ENCODE assay signal across 7 cellular contexts in the genomic region with DNA sequence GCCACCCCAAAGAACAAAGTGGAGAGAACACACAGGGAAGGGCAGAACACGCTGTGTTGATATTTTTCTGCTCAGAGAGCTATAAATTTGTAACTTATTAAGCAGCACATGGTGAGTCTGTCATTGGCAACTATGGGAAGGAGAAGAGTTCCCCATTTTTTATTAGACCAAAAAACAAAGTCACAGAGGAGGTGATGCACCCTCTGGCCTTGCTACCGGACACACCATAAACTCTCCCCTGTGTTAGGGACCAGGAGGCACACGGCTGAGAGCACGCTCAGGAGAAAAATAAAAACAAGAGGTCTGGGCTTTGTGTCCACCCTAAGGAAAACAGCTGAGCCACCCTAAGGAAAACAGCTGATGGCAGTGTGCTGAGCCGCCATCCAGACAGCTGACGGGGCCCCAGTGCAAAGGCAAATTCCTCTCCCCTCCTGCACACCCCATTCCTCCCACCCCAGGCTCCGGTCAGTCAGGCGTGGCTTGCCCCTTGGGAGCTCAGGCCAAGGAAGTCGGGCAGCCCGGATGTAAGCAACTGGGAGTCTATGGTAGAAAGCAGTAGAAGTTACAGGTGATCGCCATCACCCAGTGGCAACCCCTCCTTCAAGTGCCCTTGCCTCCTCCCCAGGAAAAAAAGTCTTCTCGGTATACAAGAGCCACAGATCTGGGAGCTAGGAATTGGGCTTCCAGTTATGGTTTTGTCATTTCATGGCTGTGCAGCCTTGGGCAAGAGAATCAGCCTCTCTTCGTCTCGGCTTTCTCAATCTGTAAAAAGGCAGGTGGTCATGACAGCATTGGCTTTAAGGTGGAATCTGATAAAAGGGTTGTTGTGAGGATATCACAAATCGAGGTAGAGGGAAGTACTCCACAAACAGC. TPM values are rescaled to one million over a fixed set of nuclear protein-coding genes. Genes with fewer than 3 reads are reported as not detected.
DNase-seq lines count a peak whose midpoint lies in the region; ATAC-seq and TF ChIP-seq lines count a peak whose summit lies in the region.

No MANE protein-coding gene starts in this region.

- no peak overlapping the region for H3K27ac Mint-ChIP-seq in IgD-negative memory B cell

- H3K4me1 Mint-ChIP-seq in IgD-negative memory B cell: peaks cover 3 to 12% (median 7%) of the 10 kb centered on the region in 3 donors

- H3K9me3 Mint-ChIP-seq in IgD-negative memory B cell: no peaks in the 10 kb centered on the region

- intact Hi-C loops in body of pancreas (cut with DNase I): no loop called here

- peak overlapping the region in 3 of 4 donors; percentile 25 to 44 (median 30) for H3K4me3 Mint-ChIP-seq in IgD-negative memory B cell

- H3K4me3 ChIP-seq in body of pancreas (no peak overlapping the region), thymus (ENCODE audit: low read length) (no peak overlapping the region)

- H3K27me3 ChIP-seq in body of pancreas (no peaks in the 10 kb centered on the region), thymus (ENCODE audit: control insufficient read depth, insufficient read depth) (no peaks in the 10 kb centered on the region)

- TF ChIP-seq CTCF in body of pancreas (IDR thresholded peaks at IDR 0.05): no peak

- peaks cover 33% of the 10 kb centered on the region for H3K27me3 Mint-ChIP-seq in IgD-negative memory B cell

- H3K36me3 ChIP-seq in body of pancreas (replicated peaks in 1 of 2; ENCODE audit: insufficient read depth in 1 of 2, low read depth in 2 of 2) (no peaks in the 10 kb centered on the region), thymus (ENCODE audit: control insufficient read depth, insufficient read depth) (no peaks in the 10 kb centered on the region)

- ATAC-seq in body of pancreas (no peak), HG03571 (IDR thresholded peaks at IDR 0.05; ENCODE audit: unreplicated experiment) (no peak), left lobe of liver (no peak)

- H3K9me3 ChIP-seq in body of pancreas: no peaks in the 10 kb centered on the region
- no peaks in the 10 kb centered on the region for H3K9me3 ChIP-seq in thymus (ENCODE audit: control insufficient read depth)

- TF ChIP-seq POLR2A in body of pancreas (IDR thresholded peaks at IDR 0.05): no peak

- DNase-seq in body of pancreas: peak in 1 of 4 donors; percentile 16
- peak; percentile 67 for DNase-seq in kidney tubule cell (ENCODE audit: low spot score)
- DNase-seq in left lobe of liver (ENCODE audit: low spot score): no peak
- DNase-seq in DMS53 treated with DMSO at 0.1 percent for 48 hours (lab: John Stamatoyannopoulos, UW; ENCODE audit: unreplicated experiment): no peak

- H3K36me3 Mint-ChIP-seq in IgD-negative memory B cell: no peaks in the 10 kb centered on the region

- 36 to 37% methylated on average over 11 to 15 of the region's 15 CpGs for WGBS in body of pancreas, 2 donors
- WGBS in thymus: 78% methylated on average over 15 of the region's 15 CpGs

- H3K27ac ChIP-seq in body of pancreas (peak overlapping the region; percentile 59 to 88 (median 78)), thymus (ENCODE audit: low read depth) (peak overlapping the region; percentile 39)

- H3K4me1 ChIP-seq in body of pancreas: peaks cover 54% of the 10 kb centered on the region
- H3K4me1 ChIP-seq in thymus (ENCODE audit: control insufficient read depth, insufficient read depth, low read length): no peaks in the 10 kb centered on the region

RNA-seq across cellular contexts. Expression of gene PXN, which starts 2.4 kb away (rescaled TPM):
- 6.3 TPM for polyA plus RNA-seq in IgD-negative memory B cell
- 10 to 100 TPM; 29.3 to 35.9 TPM for total RNA-seq in body of pancreas
- polyA plus RNA-seq in thymus: 112 TPM
- total RNA-seq in left lobe of liver: 24.0 TPM

RNA-seq across cellular contexts. Expression of gene RNU4-2, which starts 28.6 kb away (rescaled TPM):
- polyA plus RNA-seq in IgD-negative memory B cell: not detected
- under 1 TPM; under 0.01 TPM for total RNA-seq in body of pancreas
- polyA plus RNA-seq in thymus: not detected
- 3,631 TPM for total RNA-seq in left lobe of liver

RNA-seq across cellular contexts. Expression of gene RNU4-1, which starts 29.9 kb away (rescaled TPM):
- not detected for polyA plus RNA-seq in IgD-negative memory B cell
- total RNA-seq in body of pancreas: under 1 TPM; under 0.01 TPM
- not detected for polyA plus RNA-seq in thymus
- total RNA-seq in left lobe of liver: 1,949 TPM

RNA-seq across cellular contexts. Expression of gene SIRT4, which starts 39.0 kb away (rescaled TPM):
- 0.74 TPM for polyA plus RNA-seq in IgD-negative memory B cell
- total RNA-seq in body of pancreas: 1 to 10 TPM in 1 of 2 donors, under 1 TPM in 1; 0.99 to 6.2 TPM
- polyA plus RNA-seq in thymus: 2.8 TPM
- total RNA-seq in left lobe of liver: 3.4 TPM

Comparison
In these comparisons a context has a peak if more than half of its experiments do, and no peak if none do; other contexts are left out.
1. RNA of gene RNU4-2, which starts 28.6 kb away (total RNA-seq): 3,631 TPM in left lobe of liver (single experiment); under 0.01 TPM in body of pancreas; every median in the first group is over 1,000 times any median in the second.
2. RNA of gene RNU4-1, which starts 29.9 kb away (total RNA-seq): 1,949 TPM in left lobe of liver (single experiment); under 0.01 TPM in body of pancreas; every median in the first group is over 1,000 times any median in the second.